ENCODE assay signal across 8 cellular contexts in genomic region chr1:58584082-58584895, GRCh38. TPM values are rescaled to one million over a fixed set of nuclear protein-coding genes. Genes with fewer than 3 reads are reported as not detected.
A peak's percentile ranks its signal among the peaks of the same experiment; 100 is the strongest.
DNase-seq lines count a peak whose midpoint lies in the region; FAIRE-seq and TF ChIP-seq lines count a peak whose summit lies in the region.

No MANE protein-coding gene starts in this region.

- BruUV-seq in endothelial cell of umbilical vein (replicated peaks; lab: Mats Ljungman, UMichigan): TSS peak; percentile 77

- intact Hi-C loops in endothelial cell of umbilical vein (cut with micrococcal nuclease): loop anchor here (1.0 kb wide), 1 partner anchor 8 kb away; no protein-coding TSS in a partner anchor

- CTCF ChIA-PET in endothelial cell of umbilical vein (lab: Charles Lee): interaction anchor here (1.3 to 3.4 kb wide), 4 partner anchors 8 to 69 kb away, joined by 3 to 26 read pairs (median 10); partner anchors contain the start of gene OMA1

- no peak overlapping the region for H3K23ac ChIP-seq in trophoblast cell (ENCODE audit: low read length)

- H3K4me3 ChIP-seq in endothelial cell of umbilical vein (replicated peaks in 1 of 3; ENCODE audit: insufficient read depth in 1 of 3, low read depth in 1 of 3, low read length in 3 of 3) (peak overlapping the region in 1 of 3 experiments; percentile 6), trophoblast cell (ENCODE audit: low read depth, low read length) (no peak overlapping the region)

- H3K36me3 ChIP-seq in endothelial cell of umbilical vein (ENCODE audit: control insufficient read depth in 2 of 2, extremely low read depth in 1 of 2, insufficient read depth in 2 of 2, low read length in 2 of 2) (no peaks in the 10 kb centered on the region), trophoblast cell (ENCODE audit: control insufficient read depth in 1 of 2, insufficient read depth in 2 of 2, low read length in 2 of 2) (no peaks in the 10 kb centered on the region)

- dilution Hi-C loops in endothelial cell of umbilical vein (cut with MboI; ENCODE audit: extremely low pct_ligation_motif_present, low sequenced_read_pairs): no loop called here

- H4K12ac ChIP-seq in trophoblast cell (ENCODE audit: low read depth, low read length): no peak overlapping the region

- H2AK5ac ChIP-seq in trophoblast cell (ENCODE audit: low read length): no peak overlapping the region

- H3K4ac ChIP-seq in trophoblast cell (ENCODE audit: low read depth, low read length): no peak overlapping the region

- H3K18ac ChIP-seq in trophoblast cell (ENCODE audit: low read length): no peak overlapping the region

- H3K14ac ChIP-seq in trophoblast cell (ENCODE audit: low read length): no peak overlapping the region

- H3K27ac ChIP-seq in endothelial cell of umbilical vein (ENCODE audit: insufficient read depth, low read depth, low read length) (peak overlapping the region; percentile 89), trophoblast cell (ENCODE audit: low read depth, low read length) (peak overlapping the region; percentile 61)

- H4K8ac ChIP-seq in trophoblast cell (ENCODE audit: low read depth, low read length): no peak overlapping the region

- no peak for TF ChIP-seq POLR2A in H54 (IDR thresholded peaks at IDR 0.05; ENCODE audit: low read depth, low read length)
- no peak for TF ChIP-seq POLR2A in endothelial cell of umbilical vein (IDR thresholded peaks at IDR 0.05; ENCODE audit: low read depth, low read length)

- H3K79me1 ChIP-seq in trophoblast cell (ENCODE audit: low read length): peaks cover 2% of the 10 kb centered on the region

- peak overlapping the region; percentile 68 for H3K9ac ChIP-seq in endothelial cell of umbilical vein (replicated peaks; ENCODE audit: extremely low read depth, insufficient read depth, low read length)
- no peak overlapping the region for H3K9ac ChIP-seq in trophoblast cell (ENCODE audit: low read length)

- H3K79me2 ChIP-seq in endothelial cell of umbilical vein (ENCODE audit: control insufficient read depth, insufficient read depth, low read length) (peaks cover 28% of the 10 kb centered on the region), trophoblast cell (ENCODE audit: control insufficient read depth, insufficient read depth, low read length, poor library complexity) (no peaks in the 10 kb centered on the region)

- no CpG with 5 or more reads among the region's 8 CpGs for WGBS in trophoblast cell (ENCODE audit: extremely low coverage, insufficient coverage, insufficient read length)

- H3K4me1 ChIP-seq in endothelial cell of umbilical vein (ENCODE audit: control insufficient read depth, extremely low read depth, insufficient read depth, low read length): peaks cover 40% of the 10 kb centered on the region
- H3K4me1 ChIP-seq in trophoblast cell (ENCODE audit: control insufficient read depth in 1 of 2, insufficient read depth in 2 of 2, low read length in 2 of 2): peaks cover 8 to 10% of the 10 kb centered on the region in 2 experiments

- H4K91ac ChIP-seq in trophoblast cell (ENCODE audit: low read depth, low read length): no peak overlapping the region

- H3K9me3 ChIP-seq in endothelial cell of umbilical vein (replicated peaks; ENCODE audit: control insufficient read depth, insufficient read depth, low read length) (no peaks in the 10 kb centered on the region), trophoblast cell (ENCODE audit: insufficient read depth, low read depth, low read length) (no peaks in the 10 kb centered on the region)

- H2AFZ ChIP-seq in endothelial cell of umbilical vein (ENCODE audit: low read depth, low read length) (peak overlapping the region; percentile 28), trophoblast cell (ENCODE audit: insufficient read depth, low read length, poor library complexity) (no peak overlapping the region)

- no peak overlapping the region for H2BK120ac ChIP-seq in trophoblast cell (ENCODE audit: insufficient read depth, low read length, poor library complexity)

- DNase-seq in EH (ENCODE audit: low read depth) (peak; percentile 98), H54 (ENCODE audit: insufficient read length, low spot score) (peak; percentile 81), MV-4-11 (lab: John Stamatoyannopoulos, UW) (peak; percentile 73), endothelial cell of umbilical vein (ENCODE audit: low read depth, low spot score) (peak; percentile 89), trophoblast cell (no peak), activated gamma-delta T cell (lab: John Stamatoyannopoulos, UW) (no peak), retina (no peak), cerebellum (ENCODE audit: low spot score) (no peak)

- TF ChIP-seq CTCF in endothelial cell of umbilical vein (IDR thresholded peaks at IDR 0.05; ENCODE audit: extremely low read depth in 1 of 2, insufficient read depth in 1 of 2, low read depth in 1 of 2, low read length in 2 of 2): no peak

- H2BK5ac ChIP-seq in trophoblast cell (ENCODE audit: low read depth, low read length, poor library complexity): no peak overlapping the region

- H4K20me1 ChIP-seq in endothelial cell of umbilical vein (replicated peaks; ENCODE audit: control insufficient read depth, extremely low read depth, insufficient read depth, low read length): no peaks in the 10 kb centered on the region

- H3K4me2 ChIP-seq in endothelial cell of umbilical vein (ENCODE audit: insufficient read depth, low read length): peak overlapping the region; percentile 87
- peak overlapping the region; percentile 43 for H3K4me2 ChIP-seq in trophoblast cell (ENCODE audit: low read length)

- peak; percentile 94 for FAIRE-seq in H54 (lab: Jason Lieb, UNC)
- FAIRE-seq in endothelial cell of umbilical vein (lab: Jason Lieb, UNC): peak; percentile 83

- H3K9me1 ChIP-seq in endothelial cell of umbilical vein (replicated peaks; ENCODE audit: control insufficient read depth, extremely low read depth, insufficient read depth, low read length): no peaks in the 10 kb centered on the region

- H2BK12ac ChIP-seq in trophoblast cell (ENCODE audit: low read length): no peak overlapping the region

- no peaks in the 10 kb centered on the region for H3K27me3 ChIP-seq in endothelial cell of umbilical vein (ENCODE audit: control insufficient read depth in 2 of 2, insufficient read depth in 2 of 2, low read length in 2 of 2)
- no peaks in the 10 kb centered on the region for H3K27me3 ChIP-seq in trophoblast cell (ENCODE audit: insufficient read depth, low read length)

- POLR2A ChIA-PET in endothelial cell of umbilical vein (lab: Charles Lee): interaction anchor here (0.6 to 1.0 kb wide), 3 partner anchors 8 to 38 kb away, joined by 3 to 5 read pairs (median 3); partner anchors contain the start of gene OMA1

TF ChIP-seq in endothelial cell of umbilical vein, 7 proteins besides CTCF, POLR2A, EP300 and RAD21:
- TF ChIP-seq JUN (IDR thresholded peaks at IDR 0.05; ENCODE audit: borderline replicate concordance, insufficient read depth, insufficient read length, low read depth): peak; percentile 83
- peak; percentile 64 for TF ChIP-seq POLR2AphosphoS5 (IDR thresholded peaks at IDR 0.05; ENCODE audit: insufficient read depth, low read depth, low read length)
- TF ChIP-seq GATA2 (IDR thresholded peaks at IDR 0.05; ENCODE audit: insufficient read depth, insufficient read length, low read depth, low read length): peak; percentile 75
- peak; percentile 93 for TF ChIP-seq FOS (IDR thresholded peaks at IDR 0.05; ENCODE audit: borderline replicate concordance, insufficient read depth, low read length)
- no peak for TF ChIP-seq EZH2 (IDR thresholded peaks at IDR 0.05; ENCODE audit: borderline replicate concordance, low read depth, low read length, severe bottlenecking)

RNA-seq across cellular contexts. Expression of gene TACSTD2, which starts 7.2 kb away (rescaled TPM):
- total RNA-seq in endothelial cell of umbilical vein (14.1 and 30.7 TPM in 2 replicates), cerebellum (0.27 TPM)
- 43.3 and 61.5 TPM in 2 replicates for polyA plus RNA-seq in endothelial cell of umbilical vein
- 19.6 and 27.3 TPM in 2 replicates for polyA plus RNA-seq in endothelial cell of umbilical vein (2011; cell fraction: cytosol; rRNA removed)
- polyA plus RNA-seq in endothelial cell of umbilical vein (2011; cell fraction: nucleus; rRNA removed): 13.4 and 14.5 TPM in 2 replicates
- polyA plus RNA-seq in endothelial cell of umbilical vein (2012): 9.8 and 14.3 TPM in 2 replicates
- 21.2 and 23.5 TPM in 2 replicates for polyA minus RNA-seq in endothelial cell of umbilical vein
- polyA minus RNA-seq in endothelial cell of umbilical vein (2011; cell fraction: cytosol; rRNA and poly(A)+ RNA removed): 1.6 TPM
- polyA minus RNA-seq in endothelial cell of umbilical vein (2011; cell fraction: nucleus; rRNA and poly(A)+ RNA removed): 5.6 and 10.4 TPM in 2 replicates
- 41.6 and 45.5 TPM in 2 replicates for polyA plus RNA-seq in trophoblast cell (2013)

RNA-seq across cellular contexts. Expression of gene OMA1, which starts 37.8 kb away (rescaled TPM):
- total RNA-seq in endothelial cell of umbilical vein (4.6 and 7.7 TPM in 2 replicates), cerebellum (25.0 TPM)
- polyA plus RNA-seq in endothelial cell of umbilical vein: 2.4 and 4.0 TPM in 2 replicates
- polyA plus RNA-seq in endothelial cell of umbilical vein (2011; cell fraction: cytosol; rRNA removed): 3.3 TPM in 2 replicates
- 6.2 and 7.2 TPM in 2 replicates for polyA plus RNA-seq in endothelial cell of umbilical vein (2011; cell fraction: nucleus; rRNA removed)
- polyA plus RNA-seq in endothelial cell of umbilical vein (2012): 6.6 and 7.7 TPM in 2 replicates
- polyA minus RNA-seq in endothelial cell of umbilical vein: 5.1 and 7.5 TPM in 2 replicates
- 9.3 TPM for polyA minus RNA-seq in endothelial cell of umbilical vein (2011; cell fraction: cytosol; rRNA and poly(A)+ RNA removed)
- polyA minus RNA-seq in endothelial cell of umbilical vein (2011; cell fraction: nucleus; rRNA and poly(A)+ RNA removed): 4.8 and 5.4 TPM in 2 replicates
- 8.5 and 9.1 TPM in 2 replicates for polyA plus RNA-seq in trophoblast cell (2013)

Comparison
In these comparisons a context has a peak if more than half of its experiments do, and no peak if none do; other contexts are left out.
1. DNase-seq: peak in EH (single experiment), H54 (single experiment), MV-4-11 (single experiment) and endothelial cell of umbilical vein (single experiment); none in trophoblast cell (0 of 2), activated gamma-delta T cell (single experiment), retina (single experiment) and cerebellum (single experiment).
2. RNA of gene TACSTD2, which starts 7.2 kb away (total RNA-seq): 14.1 to 30.7 TPM in endothelial cell of umbilical vein; 0.27 TPM in cerebellum (single experiment); every median in the first group is over 10 times any median in the second.